In the genomic region with DNA sequence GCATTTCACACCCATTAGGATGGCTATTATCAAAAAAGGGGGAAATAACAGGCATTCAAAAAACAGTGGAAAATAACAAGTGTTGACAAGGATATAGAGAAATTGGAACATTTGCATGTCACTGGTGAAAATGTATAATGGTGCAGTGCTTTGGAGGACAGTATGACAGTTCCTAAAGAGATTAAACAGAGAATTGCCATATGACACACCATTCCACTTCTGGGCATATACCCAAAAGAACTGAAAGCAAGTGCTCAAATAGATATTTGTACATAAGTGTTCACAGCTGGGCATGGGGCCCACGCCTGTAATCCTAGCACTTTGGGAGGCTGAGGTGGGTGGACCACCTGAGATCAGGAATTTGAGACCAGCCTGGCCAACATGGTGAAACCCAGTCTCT, we compare ENCODE assay signal across 22 cellular contexts.
"Had no signal": no experiment of that assay in that cellular context is flagged by ENCODE, and none has a peak within 500 bp of the region (broad histone marks: within the 10 kb centered on the region; RNA-seq: fewer than 3 reads in every experiment).

No MANE protein-coding gene starts in this region.

- H3K4me2 ChIP-seq: neural progenitor cell, smooth muscle cell had no signal

- H2AFZ ChIP-seq: neural progenitor cell had no signal

- DNase-seq: activated CD4-positive, alpha-beta T cell treated with anti-CD3 and anti-CD28 coated beads for 1 hour; activated CD4-positive, alpha-beta T cell treated with anti-CD3 and anti-CD28 coated beads, Interleukin-2, amount 50 U/mL, for 1 hour; activated gamma-delta T cell treated with Interleukin-2 at 50 U/mL for 16 hours; activated T-cell treated with anti-CD3 and anti-CD28 coated beads, Interleukin-2, amount 50 U/mL, for 1 hour; adrenal gland; colonic mucosa; dorsolateral prefrontal cortex; esophagus squamous epithelium; kidney; naive thymus-derived CD8-positive, alpha-beta T cell; posterior cingulate gyrus; sigmoid colon; stimulated activated CD4-positive, alpha-beta T cell treated with anti-CD3 and anti-CD28 coated beads, Interleukin-15, amount 100 ng/mL, for 24 hours; stimulated activated CD8-positive, alpha-beta memory T cell treated with anti-CD3 and anti-CD28 coated beads, Interleukin-4, amount 100 ng/mL, for 48 hours; stimulated activated naive CD4-positive, alpha-beta T cell; testis; trophoblast cell; uterus had no signal

- H3K4me1 ChIP-seq: adrenal gland, ascending aorta, colonic mucosa, esophagus squamous epithelium, neural progenitor cell, testis, uterus had no signal

- ATAC-seq: left lobe of liver; naive thymus-derived CD8-positive, alpha-beta T cell had no signal

- H3K27me3 ChIP-seq: adrenal gland, ascending aorta, colonic mucosa, dorsolateral prefrontal cortex, esophagus squamous epithelium, neural progenitor cell, sigmoid colon, testis, uterus had no signal

- H3K36me3 ChIP-seq: adrenal gland, colonic mucosa, neural progenitor cell, sigmoid colon, uterus had no signal

- H3K4me3 ChIP-seq: adrenal gland, ascending aorta, colonic mucosa, dorsolateral prefrontal cortex, esophagus squamous epithelium, neural progenitor cell, sigmoid colon, smooth muscle cell, testis, uterus had no signal

- H3K27ac ChIP-seq: adrenal gland, ascending aorta, colonic mucosa, esophagus squamous epithelium, neural progenitor cell, sigmoid colon, testis, uterus had no signal

- H3K9me3 ChIP-seq: adrenal gland, ascending aorta, colonic mucosa, esophagus squamous epithelium, sigmoid colon, testis, uterus had no signal

- H3K9ac ChIP-seq: neural progenitor cell had no signal
